ENCODE assay signal across 15 cellular contexts in the genomic region with DNA sequence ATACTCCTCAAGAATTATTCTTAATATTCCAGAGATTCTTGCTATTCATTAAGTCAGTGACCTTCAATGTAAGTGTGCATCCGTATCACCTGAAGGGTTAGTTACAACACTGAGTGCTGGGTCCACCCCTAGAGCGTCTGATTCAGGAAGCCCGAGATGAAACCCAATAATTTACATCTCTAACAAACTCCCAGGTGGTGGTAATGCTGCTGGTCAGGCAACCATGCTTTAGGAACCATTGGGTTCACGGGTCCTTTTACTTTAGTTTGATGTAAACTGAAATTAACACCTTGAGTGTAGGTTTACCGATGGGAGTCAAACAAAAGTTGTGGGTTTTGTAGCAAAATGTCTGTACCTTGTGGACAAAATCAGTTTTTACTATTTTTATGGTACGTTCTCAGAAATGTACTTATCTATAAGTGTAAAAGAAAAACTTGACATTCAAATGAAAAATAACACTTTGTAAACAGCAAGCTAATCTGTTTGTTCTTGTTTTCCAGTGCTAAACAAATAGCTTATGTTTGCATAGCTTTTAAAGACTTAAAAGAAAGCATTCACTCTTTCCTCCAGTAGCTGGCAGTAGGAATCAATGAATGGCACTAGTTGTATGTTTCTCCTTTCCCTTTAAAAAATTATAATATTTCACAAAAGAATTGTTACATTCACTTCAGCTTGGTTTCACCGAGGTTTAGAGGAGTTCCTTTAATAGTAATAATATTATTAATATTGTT. TPM values are rescaled to one million over a fixed set of nuclear protein-coding genes. Genes with fewer than 3 reads are reported as not detected.
DNase-seq lines count a peak whose midpoint lies in the region; ATAC-seq, FAIRE-seq and TF ChIP-seq lines count a peak whose summit lies in the region.
"Had no signal": no experiment of that assay in that cellular context is flagged by ENCODE, and none has a peak within 500 bp of the region (broad histone marks: within the 10 kb centered on the region; RNA-seq: fewer than 3 reads in every experiment).

No MANE protein-coding gene starts in this region.

- no peaks in the 10 kb centered on the region for H3K9me3 Mint-ChIP-seq in astrocyte (ENCODE audit: unreplicated experiment)
- H3K9me3 Mint-ChIP-seq: mesothelial cell of epicardium had no signal

- no peaks in the 10 kb centered on the region for H3K27me3 ChIP-seq in BE2C
- no peaks in the 10 kb centered on the region for H3K27me3 ChIP-seq in astrocyte (ENCODE audit: insufficient read depth, low read length)
- H3K27me3 ChIP-seq in kidney epithelial cell (ENCODE audit: control insufficient read depth, insufficient read depth, low read length), result peaks cover 6% of the 10 kb centered on the region

- H3K79me2 ChIP-seq in astrocyte (ENCODE audit: insufficient read depth, low read length), result no peaks in the 10 kb centered on the region

- DNase-seq in BE2C (no peak), HuH-7 (ENCODE audit: low spot score) (peak; percentile 3), astrocyte (ENCODE audit: low read depth) (no peak), kidney epithelial cell (ENCODE audit: low read depth) (no peak), foreskin melanocyte (no peak), G401 (ENCODE audit: low spot score) (no peak), hypothalamus (lab: John Stamatoyannopoulos, UW) (no peak)
- DNase-seq: activated gamma-delta T cell treated with Interleukin-2 at 50 U/mL for 16 hours; HCEC 1CT; NCI-H82; stimulated activated naive CD4-positive, alpha-beta T cell had no signal

- H3K36me3 ChIP-seq in BE2C, result no peaks in the 10 kb centered on the region
- no peaks in the 10 kb centered on the region for H3K36me3 ChIP-seq in astrocyte (ENCODE audit: insufficient read depth, low read length)
- no peaks in the 10 kb centered on the region for H3K36me3 ChIP-seq in kidney epithelial cell (ENCODE audit: control insufficient read depth, insufficient read depth, low read length)

- no peak overlapping the region for H3K4me3 Mint-ChIP-seq in astrocyte (ENCODE audit: unreplicated experiment)
- H3K4me3 Mint-ChIP-seq: mesothelial cell of epicardium had no signal

- H3K4me1 ChIP-seq in BE2C (no peaks in the 10 kb centered on the region), astrocyte (ENCODE audit: insufficient read depth, low read length) (no peaks in the 10 kb centered on the region)

- in situ Hi-C loops in G401 (cut with HindIII; ENCODE audit: low sequenced_read_pairs), result no loop called here

- no peak overlapping the region for H3K9ac ChIP-seq in astrocyte (ENCODE audit: low read length)

- no peaks in the 10 kb centered on the region for H3K4me1 Mint-ChIP-seq in astrocyte (ENCODE audit: low read depth, unreplicated experiment)

- no peak overlapping the region for H3K4me3 ChIP-seq in BE2C (ENCODE audit: low read depth, low read length)
- no peak overlapping the region for H3K4me3 ChIP-seq in astrocyte (ENCODE audit: insufficient read depth, low read depth, low read length)
- no peak overlapping the region for H3K4me3 ChIP-seq in kidney epithelial cell (ENCODE audit: low read depth, low read length)
- H3K4me3 ChIP-seq: skin epidermis had no signal

- FAIRE-seq in astrocyte (lab: Jason Lieb, UNC), result no peak
- FAIRE-seq: TTC549 had no signal

- H3K9me3 ChIP-seq in BE2C (no peaks in the 10 kb centered on the region), astrocyte (ENCODE audit: insufficient read depth, low read depth, low read length) (no peaks in the 10 kb centered on the region)

- no peak for ATAC-seq in GM21360 (IDR thresholded peaks at IDR 0.05; ENCODE audit: unreplicated experiment)

- TF ChIP-seq CTCF in BE2C (IDR thresholded peaks at IDR 0.05; ENCODE audit: low read depth, low read length), result 0 out of 2 replicates have a peak, but pooled peaks have one; percentile 6
- TF ChIP-seq CTCF in astrocyte (IDR thresholded peaks at IDR 0.05; ENCODE audit: insufficient read depth, low read depth, low read length), result peak; percentile 15
- TF ChIP-seq CTCF in kidney epithelial cell (IDR thresholded peaks at IDR 0.05; ENCODE audit: insufficient read depth, low read length, poor library complexity, severe bottlenecking), result peak; percentile 47

- H4K20me1 ChIP-seq in astrocyte (ENCODE audit: insufficient read depth, low read length), result no peaks in the 10 kb centered on the region

- no peaks in the 10 kb centered on the region for H3K36me3 Mint-ChIP-seq in astrocyte (ENCODE audit: low read depth, unreplicated experiment)
- H3K36me3 Mint-ChIP-seq: mesothelial cell of epicardium had no signal

- H2AFZ ChIP-seq in astrocyte (ENCODE audit: low read depth, low read length), result no peak overlapping the region

- no peak overlapping the region for H3K4me2 ChIP-seq in astrocyte (ENCODE audit: low read length)

- no peak overlapping the region for H3K27ac Mint-ChIP-seq in astrocyte (ENCODE audit: unreplicated experiment)
- H3K27ac Mint-ChIP-seq: mesothelial cell of epicardium had no signal

- H3K27ac ChIP-seq in astrocyte (ENCODE audit: low read depth, low read length), result no peak overlapping the region
- H3K27ac ChIP-seq: skin epidermis had no signal

- peaks cover 2% of the 10 kb centered on the region for H3K27me3 Mint-ChIP-seq in astrocyte (ENCODE audit: low read depth, unreplicated experiment)

RNA-seq across cellular contexts. Expression of gene ACE2, which starts 32.7 kb away (rescaled TPM):
- polyA plus RNA-seq in BE2C (2012; ENCODE audit: insufficient read depth, insufficient read length, low read depth), result not detected
- total RNA-seq in astrocyte (not detected in 2 replicates), kidney epithelial cell (0.14 TPM in 1 of 2 replicates, not detected in the other)
- not detected in 2 replicates for total RNA-seq in G401 (2014; rRNA removed; shearing (Covaris generic))
